In genomic region chr3:74756586-74756985, GRCh38 we compare ENCODE assay signal across 1 cellular context.
TF ChIP-seq lines count a peak whose summit lies in the region.

No MANE protein-coding gene starts in this region.

TF ChIP-seq in WTC11, 78 proteins besides CTCF, POLR2A, EP300 and RAD21 (continued from another document):
- no peak for TF ChIP-seq PRDM15 (CRISPR knock-in tag; IDR thresholded peaks at IDR 0.05)
- TF ChIP-seq ESRRA (CRISPR knock-in tag; IDR thresholded peaks at IDR 0.05; ENCODE audit: borderline replicate concordance): no peak
- no peak for TF ChIP-seq FOXJ3 (CRISPR knock-in tag; IDR thresholded peaks at IDR 0.05; ENCODE audit: borderline replicate concordance)
- no peak for TF ChIP-seq PRRX2 (CRISPR knock-in tag; IDR thresholded peaks at IDR 0.05)
TF ChIP-seq in WTC11: peak in this region for 0.
